Comparison of ENCODE assay signal across 24 cellular contexts in genomic region chr6:130405549-130405948, GRCh38. TPM values are rescaled to one million over a fixed set of nuclear protein-coding genes. Genes with fewer than 3 reads are reported as not detected.
"Had no signal": no experiment of that assay in that cellular context is flagged by ENCODE, and none has a peak within 500 bp of the region (broad histone marks: within the 10 kb centered on the region; RNA-seq: fewer than 3 reads in every experiment).

No MANE protein-coding gene starts in this region.

- H3K4me3 Mint-ChIP-seq: dendritic cell treated with granulocyte-macrophage colony-stimulating factor and Interleukin-4, amounts not matched to agents 40 ng/mL and 50 ng/mL, for 4 days; immature natural killer cell; memory B cell; mesothelial cell of epicardium; natural killer cell; neural crest cell; stimulated activated naive B cell treated with anti-CD40 and anti-IgM and Interleukin-4, amounts not matched to agents 10 μg/mL and 1 μg/mL and 100 μg/mL, for 72 hours; stimulated activated naive CD8-positive, alpha-beta T cell treated with anti-CD3 and anti-CD28 coated beads, Interleukin-15, amount 100 ng/mL, for 72 hours had no signal

- DNase-seq: esophagus squamous epithelium; foreskin keratinocyte; immature natural killer cell; kidney; left cardiac atrium; left ventricle myocardium inferior; lower lobe of right lung; natural killer cell; occipital lobe; pancreas; right lobe of liver; spleen; stimulated activated CD4-positive, alpha-beta T cell treated with anti-CD3 and anti-CD28 coated beads, Interleukin-15, amount 100 ng/mL, for 24 hours; stimulated activated CD4-positive, alpha-beta T cell treated with anti-CD3 and anti-CD28 coated beads, Interleukin-1b, Interleukin-23, amount 100 ng/mL, for 48 hours; stimulated activated CD4-positive, alpha-beta T cell treated with anti-CD3 and anti-CD28 coated beads, Interleukin-4, amount 100 ng/mL, for 24 hours; stimulated activated naive B cell treated with anti-CD40 and anti-IgM and Interleukin-4, amounts not matched to agents 10 μg/mL and 1 μg/mL and 100 μg/mL, for 72 hours; stimulated activated naive CD8-positive, alpha-beta T cell treated with anti-CD3 and anti-CD28 coated beads, Interleukin-15, amount 100 ng/mL, for 72 hours; testis had no signal

- H3K36me3 Mint-ChIP-seq: memory B cell; mesothelial cell of epicardium; natural killer cell; stimulated activated naive B cell treated with anti-CD40 and anti-IgM and Interleukin-4, amounts not matched to agents 10 μg/mL and 1 μg/mL and 100 μg/mL, for 72 hours had no signal

- H3K27me3 ChIP-seq: esophagus squamous epithelium, foreskin keratinocyte, pancreas, right lobe of liver, spleen, testis, tibial nerve had no signal

- H3K36me3 ChIP-seq: esophagus squamous epithelium, left ventricle myocardium inferior, lower lobe of right lung, pancreas, right lobe of liver, spleen, tibial nerve had no signal

- H3K27ac Mint-ChIP-seq: dendritic cell treated with granulocyte-macrophage colony-stimulating factor and Interleukin-4, amounts not matched to agents 40 ng/mL and 50 ng/mL, for 4 days; immature natural killer cell; memory B cell; mesothelial cell of epicardium; natural killer cell; progenitor cell of endocrine pancreas; stimulated activated naive B cell treated with anti-CD40 and anti-IgM and Interleukin-4, amounts not matched to agents 10 μg/mL and 1 μg/mL and 100 μg/mL, for 72 hours; stimulated activated naive CD8-positive, alpha-beta T cell treated with anti-CD3 and anti-CD28 coated beads, Interleukin-15, amount 100 ng/mL, for 72 hours had no signal

- ATAC-seq: foreskin keratinocyte; left cardiac atrium; lower lobe of right lung; natural killer cell; pancreas; right lobe of liver; stimulated activated naive B cell treated with anti-CD40 and anti-IgM and Interleukin-4, amounts not matched to agents 10 μg/mL and 1 μg/mL and 100 μg/mL, for 72 hours; stimulated activated naive CD8-positive, alpha-beta T cell treated with anti-CD3 and anti-CD28 coated beads, Interleukin-15, amount 100 ng/mL, for 72 hours had no signal

- H3K27ac ChIP-seq: esophagus squamous epithelium, foreskin keratinocyte, left ventricle myocardium inferior, lower lobe of right lung, pancreas, right lobe of liver, spleen, testis, tibial nerve had no signal

- H3K4me1 Mint-ChIP-seq: immature natural killer cell; natural killer cell; neural crest cell; stimulated activated naive B cell treated with anti-CD40 and anti-IgM and Interleukin-4, amounts not matched to agents 10 μg/mL and 1 μg/mL and 100 μg/mL, for 72 hours had no signal

- H3K4me3 ChIP-seq: esophagus squamous epithelium, left ventricle myocardium inferior, lower lobe of right lung, pancreas, right lobe of liver, spleen, testis, tibial nerve had no signal

- H3K9me3 Mint-ChIP-seq: dendritic cell treated with granulocyte-macrophage colony-stimulating factor and Interleukin-4, amounts not matched to agents 40 ng/mL and 50 ng/mL, for 4 days; immature natural killer cell; mesothelial cell of epicardium; natural killer cell; neural crest cell; stimulated activated naive B cell treated with anti-CD40 and anti-IgM and Interleukin-4, amounts not matched to agents 10 μg/mL and 1 μg/mL and 100 μg/mL, for 72 hours; stimulated activated naive CD8-positive, alpha-beta T cell treated with anti-CD3 and anti-CD28 coated beads, Interleukin-15, amount 100 ng/mL, for 72 hours had no signal

- H3K9me3 ChIP-seq: esophagus squamous epithelium, left ventricle myocardium inferior, lower lobe of right lung, pancreas, right lobe of liver, spleen, testis, tibial nerve had no signal

- H3K4me1 ChIP-seq: esophagus squamous epithelium, left ventricle myocardium inferior, lower lobe of right lung, pancreas, right lobe of liver, spleen, testis, tibial nerve had no signal

- H3K27me3 Mint-ChIP-seq: dendritic cell treated with granulocyte-macrophage colony-stimulating factor and Interleukin-4, amounts not matched to agents 40 ng/mL and 50 ng/mL, for 4 days; progenitor cell of endocrine pancreas; stimulated activated naive CD8-positive, alpha-beta T cell treated with anti-CD3 and anti-CD28 coated beads, Interleukin-15, amount 100 ng/mL, for 72 hours had no signal

RNA-seq across cellular contexts. Expression of gene TMEM200A, which starts 39.7 kb away (rescaled TPM):
- total RNA-seq: left ventricle myocardium inferior had no signal
